Comparison of ENCODE assay signal across 14 cellular contexts in genomic region chr2:40093036-40093673, GRCh38.
DNase-seq lines count a peak whose midpoint lies in the region; ATAC-seq and TF ChIP-seq lines count a peak whose summit lies in the region.
"Had no signal": no experiment of that assay in that cellular context is flagged by ENCODE, and none has a peak within 500 bp of the region (broad histone marks: within the 10 kb centered on the region; RNA-seq: fewer than 3 reads in every experiment).

No MANE protein-coding gene starts in this region.

- no peaks in the 10 kb centered on the region for H3K9me3 ChIP-seq in right cardiac atrium (ENCODE audit: control insufficient read depth, low read length)
- no peaks in the 10 kb centered on the region for H3K9me3 ChIP-seq in tibial artery
- no peaks in the 10 kb centered on the region for H3K9me3 ChIP-seq in effector memory CD4-positive, alpha-beta T cell (ENCODE audit: control insufficient read depth, low read length)
- H3K9me3 ChIP-seq: colonic mucosa had no signal

- H3K36me3 Mint-ChIP-seq in HFFc6 (ENCODE audit: low read depth): peaks cover 5% of the 10 kb centered on the region
- H3K36me3 Mint-ChIP-seq in brain: no peaks in the 10 kb centered on the region
- H3K36me3 Mint-ChIP-seq: activated naive CD8-positive, alpha-beta T cell treated with anti-CD3 and anti-CD28 coated beads for 36 hours had no signal

- H3K27ac ChIP-seq in right cardiac atrium (ENCODE audit: low read length) (no peak overlapping the region), tibial artery (no peak overlapping the region)
- no peak overlapping the region for H3K27ac ChIP-seq in effector memory CD4-positive, alpha-beta T cell (ENCODE audit: insufficient read depth, low read length, poor library complexity, severe bottlenecking)
- H3K27ac ChIP-seq: colonic mucosa had no signal

- peak; percentile 54 for ATAC-seq in right cardiac atrium

- H3K27me3 ChIP-seq in right cardiac atrium (ENCODE audit: control insufficient read depth, insufficient read depth): no peaks in the 10 kb centered on the region
- H3K27me3 ChIP-seq in tibial artery: no peaks in the 10 kb centered on the region
- H3K27me3 ChIP-seq in effector memory CD4-positive, alpha-beta T cell (replicated peaks; ENCODE audit: control insufficient read depth, insufficient read depth, low read length, poor library complexity, severe bottlenecking): no peaks in the 10 kb centered on the region
- H3K27me3 ChIP-seq: colonic mucosa had no signal

- peak overlapping the region; percentile 10; the same call in 1 of the 2 replicates for H3K4me3 Mint-ChIP-seq in HFFc6
- peak overlapping the region in 3 of 5 experiments; percentile 11 to 67 (median 37) for H3K4me3 Mint-ChIP-seq in brain
- H3K4me3 Mint-ChIP-seq: activated naive CD8-positive, alpha-beta T cell treated with anti-CD3 and anti-CD28 coated beads for 36 hours; CD4-positive, alpha-beta T cell had no signal

- TF ChIP-seq CTCF in HFFc6 (IDR thresholded peaks at IDR 0.05): no peak
- no peak for TF ChIP-seq CTCF in brain (conservative IDR thresholded peaks at IDR 0.05)
- no peak for TF ChIP-seq CTCF in tibial artery (IDR thresholded peaks at IDR 0.05)

- H3K36me3 ChIP-seq in tibial artery: no peaks in the 10 kb centered on the region
- H3K36me3 ChIP-seq in effector memory CD4-positive, alpha-beta T cell (ENCODE audit: control insufficient read depth, insufficient read depth, low read length): no peaks in the 10 kb centered on the region
- H3K36me3 ChIP-seq: colonic mucosa had no signal

- H3K4me1 ChIP-seq in right cardiac atrium (ENCODE audit: control insufficient read depth, insufficient read depth, low read length) (no peaks in the 10 kb centered on the region), tibial artery (peaks cover 0 to 30% (median 14%) of the 10 kb centered on the region in 4 donors)
- no peaks in the 10 kb centered on the region for H3K4me1 ChIP-seq in effector memory CD4-positive, alpha-beta T cell (ENCODE audit: control insufficient read depth, insufficient read depth, low read length, poor library complexity, severe bottlenecking)
- H3K4me1 ChIP-seq: colonic mucosa had no signal

- intact Hi-C loops in right cardiac atrium (cut with DNase I) (no loop called here), tibial artery (cut with DNase I; ENCODE audit: low total_unique reads) (no loop called here)

- H3K4me3 ChIP-seq in right cardiac atrium (ENCODE audit: low read length): no peak overlapping the region
- H3K4me3 ChIP-seq in tibial artery: no peak overlapping the region
- H3K4me3 ChIP-seq in effector memory CD4-positive, alpha-beta T cell (ENCODE audit: insufficient read depth, low read depth, low read length, poor library complexity, severe bottlenecking): no peak overlapping the region
- H3K4me3 ChIP-seq: colonic mucosa had no signal

- WGBS in right cardiac atrium: 24% methylated on average over 6 of the region's 6 CpGs

- H3K4me1 Mint-ChIP-seq in HFFc6 (ENCODE audit: low read depth) (peaks cover 74% of the 10 kb centered on the region), brain (peaks cover 32% of the 10 kb centered on the region)
- H3K4me1 Mint-ChIP-seq: activated naive CD8-positive, alpha-beta T cell treated with anti-CD3 and anti-CD28 coated beads for 36 hours had no signal

- H3K27me3 Mint-ChIP-seq in HFFc6 (ENCODE audit: insufficient read depth) (no peaks in the 10 kb centered on the region), brain (no peaks in the 10 kb centered on the region)
- H3K27me3 Mint-ChIP-seq: CD4-positive, alpha-beta T cell had no signal

- DNase-seq in HFFc6 (peak; percentile 42), right cardiac atrium (no peak), renal cortical epithelial cell (ENCODE audit: low read depth) (peak; percentile 74), tibial artery (no peak), NCI-H82 (lab: John Stamatoyannopoulos, UW) (no peak), retina (no peak)
- DNase-seq in effector memory CD4-positive, alpha-beta T cell: no peak
- DNase-seq: activated CD4-positive, alpha-beta T cell treated with anti-CD3 and anti-CD28 coated beads for 1 hour; activated naive CD8-positive, alpha-beta T cell treated with anti-CD3 and anti-CD28 coated beads for 36 hours; CD4-positive, alpha-beta T cell; colonic mucosa; H7; small intestine had no signal

- peak overlapping the region; percentile 92 for H3K27ac Mint-ChIP-seq in HFFc6
- H3K27ac Mint-ChIP-seq in brain: peak overlapping the region; percentile 9 to 84 (median 71)
- H3K27ac Mint-ChIP-seq: activated naive CD8-positive, alpha-beta T cell treated with anti-CD3 and anti-CD28 coated beads for 36 hours; CD4-positive, alpha-beta T cell had no signal

- no peaks in the 10 kb centered on the region for H3K9me3 Mint-ChIP-seq in HFFc6
- H3K9me3 Mint-ChIP-seq in brain: no peaks in the 10 kb centered on the region
- H3K9me3 Mint-ChIP-seq: activated naive CD8-positive, alpha-beta T cell treated with anti-CD3 and anti-CD28 coated beads for 36 hours; CD4-positive, alpha-beta T cell had no signal

Comparison
In these comparisons a context has a peak if more than half of its experiments do, and no peak if none do; other contexts are left out.
1. DNase-seq: peak in HFFc6 (single experiment) and renal cortical epithelial cell (single experiment); none in right cardiac atrium (0 of 3), tibial artery (0 of 2), NCI-H82 (single experiment), effector memory CD4-positive, alpha-beta T cell (0 of 3) and retina (single experiment).